ENCODE assay signal across 8 cellular contexts in the genomic region with DNA sequence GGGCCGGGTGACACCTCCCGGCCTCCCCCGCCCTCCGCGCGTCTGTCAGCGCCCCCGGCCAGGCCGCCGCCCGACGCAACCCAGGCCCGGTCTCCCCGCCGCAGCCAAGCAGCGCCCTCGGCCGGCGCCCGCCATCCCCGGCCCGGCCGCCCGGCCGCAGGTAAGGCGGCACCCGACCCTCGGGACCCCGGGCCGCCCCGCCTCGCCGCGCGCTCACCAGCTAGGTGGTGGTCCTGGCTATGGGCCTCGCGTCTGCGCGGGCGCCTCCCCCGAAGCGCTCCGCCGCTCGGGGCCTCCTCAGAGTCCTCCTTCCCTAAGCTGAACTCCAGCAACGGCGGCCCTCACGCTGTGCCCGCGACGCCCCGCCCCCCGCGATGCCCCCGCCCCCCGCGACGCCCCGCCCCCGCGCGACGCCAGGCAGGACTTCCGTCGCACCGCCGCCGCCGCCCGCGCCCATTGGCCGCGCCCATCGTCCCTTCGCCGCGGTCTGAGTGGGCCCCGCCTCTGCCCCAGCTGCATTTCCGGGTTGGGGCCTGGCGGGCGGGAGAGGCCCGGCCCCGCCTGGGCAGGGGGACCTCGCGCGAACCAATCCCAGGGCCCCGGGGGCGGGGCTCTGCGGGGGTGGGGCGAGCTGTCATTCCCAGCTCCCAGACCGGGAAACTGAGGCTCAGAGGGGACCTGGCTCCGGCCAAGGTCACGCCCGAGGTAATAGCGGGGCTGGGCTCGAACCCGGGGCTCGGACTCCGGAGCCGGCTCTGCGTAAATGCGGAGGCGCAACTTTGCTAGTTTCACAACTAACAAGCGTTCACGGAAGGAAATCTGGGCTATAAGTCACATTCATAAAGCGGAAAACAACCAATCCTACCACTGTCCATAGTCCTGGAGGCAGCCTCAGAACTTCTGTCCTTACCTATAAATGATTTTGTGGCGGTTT. TPM values are rescaled to one million over a fixed set of nuclear protein-coding genes. Genes with fewer than 3 reads are reported as not detected.
A peak's percentile ranks its signal among the peaks of the same experiment; 100 is the strongest.
DNase-seq lines count a peak whose midpoint lies in the region; ATAC-seq lines count a peak whose summit lies in the region.

No MANE protein-coding gene starts in this region.

- no peak overlapping the region for H2BK15ac ChIP-seq in mesendoderm (replicated peaks; ENCODE audit: low read depth)

- no peak overlapping the region for H2AK5ac ChIP-seq in mesendoderm (ENCODE audit: low read length)

- ATAC-seq in GM21367 (IDR thresholded peaks at IDR 0.05; ENCODE audit: unreplicated experiment), result peak; percentile 69

- H3K36me3 ChIP-seq in effector memory CD4-positive, alpha-beta T cell (ENCODE audit: control insufficient read depth, insufficient read depth, low read length), result peaks cover 5% of the 10 kb centered on the region
- no peaks in the 10 kb centered on the region for H3K36me3 ChIP-seq in mesendoderm (ENCODE audit: control insufficient read depth, insufficient read depth, low read length)

- WGBS in mesendoderm (ENCODE audit: extremely low coverage, insufficient coverage, low lambda C conversion rate), result no CpG with 5 or more reads among the region's 107 CpGs

- DNase-seq in COLO668 (lab: John Stamatoyannopoulos, UW; ENCODE audit: unreplicated experiment) (peak; percentile 97), HT1080 (ENCODE audit: low read depth) (peak; percentile 91), mesendoderm (peak; percentile 97)
- DNase-seq in NK-92 treated with Interleukin-12 subunit alpha and Interleukin-12 subunit beta, amount 100 ng/mL, for 24 hours (lab: John Stamatoyannopoulos, UW), result peak; percentile 89
- peak; percentile 87 to 89 for DNase-seq in activated CD8-positive, alpha-beta memory T cell treated with anti-CD3 and anti-CD28 coated beads for 4 hours (ENCODE audit: low read depth in 2 of 2)
- DNase-seq in effector memory CD4-positive, alpha-beta T cell, result peak; percentile 92 to 95 (median 94)
- peak; percentile 92 for DNase-seq in stimulated activated CD8-positive, alpha-beta memory T cell treated with anti-CD3 and anti-CD28 coated beads, Interleukin-12 subunit alpha, Interleukin-12 subunit beta, amount 100 ng/mL, for 4 hours (ENCODE audit: low read depth)

- H3K23ac ChIP-seq in mesendoderm (ENCODE audit: low read length), result no peak overlapping the region

- peak overlapping the region; percentile 77 for H3K27ac ChIP-seq in effector memory CD4-positive, alpha-beta T cell (ENCODE audit: insufficient read depth, low read length, poor library complexity, severe bottlenecking)
- peak overlapping the region; percentile 84 for H3K27ac ChIP-seq in mesendoderm (ENCODE audit: low read depth, low read length)

- no peaks in the 10 kb centered on the region for H3K27me3 ChIP-seq in effector memory CD4-positive, alpha-beta T cell (replicated peaks; ENCODE audit: control insufficient read depth, insufficient read depth, low read length, poor library complexity, severe bottlenecking)
- H3K27me3 ChIP-seq in mesendoderm (ENCODE audit: insufficient read depth, low read length, poor library complexity), result no peaks in the 10 kb centered on the region

- peaks cover 4% of the 10 kb centered on the region for H3K4me1 ChIP-seq in effector memory CD4-positive, alpha-beta T cell (ENCODE audit: control insufficient read depth, insufficient read depth, low read length, poor library complexity, severe bottlenecking)
- no peaks in the 10 kb centered on the region for H3K4me1 ChIP-seq in mesendoderm (ENCODE audit: control insufficient read depth, low read depth, low read length)

- H3K18ac ChIP-seq in mesendoderm (ENCODE audit: low read length), result peak overlapping the region; percentile 81

- peak overlapping the region; percentile 46 for H3K4me2 ChIP-seq in mesendoderm (ENCODE audit: low read length)

- H3K9ac ChIP-seq in mesendoderm (ENCODE audit: low read length), result peak overlapping the region; percentile 72

- no peak overlapping the region for H4K5ac ChIP-seq in mesendoderm (ENCODE audit: low read length)

- H2BK120ac ChIP-seq in mesendoderm (ENCODE audit: low read depth, low read length), result no peak overlapping the region

- peak overlapping the region; percentile 86 for H3K4me3 ChIP-seq in effector memory CD4-positive, alpha-beta T cell (ENCODE audit: insufficient read depth, low read depth, low read length, poor library complexity, severe bottlenecking)
- peak overlapping the region; percentile 54 for H3K4me3 ChIP-seq in mesendoderm (ENCODE audit: low read length)

- H3K56ac ChIP-seq in mesendoderm (ENCODE audit: low read length), result peak overlapping the region; percentile 86

- H2BK5ac ChIP-seq in mesendoderm (ENCODE audit: low read length), result no peak overlapping the region

- H3K79me2 ChIP-seq in mesendoderm (ENCODE audit: control insufficient read depth, insufficient read depth, low read length), result no peaks in the 10 kb centered on the region

- H3K79me1 ChIP-seq in mesendoderm (ENCODE audit: low read length), result peaks cover 2% of the 10 kb centered on the region

- no peaks in the 10 kb centered on the region for H3K9me3 ChIP-seq in effector memory CD4-positive, alpha-beta T cell (ENCODE audit: control insufficient read depth, low read length)

- no peak overlapping the region for H3K4ac ChIP-seq in mesendoderm (ENCODE audit: low read depth, low read length)

- no peak overlapping the region for H4K8ac ChIP-seq in mesendoderm (ENCODE audit: low read depth, low read length)

RNA-seq across cellular contexts. Expression of a gene that starts 9.0 kb away (rescaled TPM):
- total RNA-seq in HT1080 (2014; rRNA removed; shearing (Covaris generic)), result 45.4 and 61.4 TPM in 2 replicates
- 36.9 and 41.4 TPM in 2 replicates for polyA plus RNA-seq in HT1080 (2015; cell fraction: cytosol; rRNA removed)
- 25.2 and 29.6 TPM in 2 replicates for polyA plus RNA-seq in HT1080 (2015; cell fraction: nucleus; rRNA removed)
- 41.6 TPM for polyA plus RNA-seq in mesendoderm (2013, experiment 1 of 2)
- 38.7 TPM for polyA plus RNA-seq in mesendoderm (2013, experiment 2 of 2)

RNA-seq across cellular contexts. Expression of a gene that starts 46.7 kb away (rescaled TPM):
- not detected in 2 replicates for total RNA-seq in HT1080 (2014; rRNA removed; shearing (Covaris generic))
- 0.08 and 0.15 TPM in 2 replicates for polyA plus RNA-seq in HT1080 (2015; cell fraction: cytosol; rRNA removed)
- 0.13 and 0.68 TPM in 2 replicates for polyA plus RNA-seq in HT1080 (2015; cell fraction: nucleus; rRNA removed)
- 0.97 TPM for polyA plus RNA-seq in mesendoderm (2013, experiment 1 of 2)
- 1.0 TPM for polyA plus RNA-seq in mesendoderm (2013, experiment 2 of 2)

Comparison
In these comparisons a context has a peak if more than half of its experiments do, and no peak if none do; other contexts are left out.
1. Peak in every context shown above with its lines: DNase-seq, ATAC-seq, H3K4me3 ChIP-seq and H3K27ac ChIP-seq.